Comparison of ENCODE assay signal across 8 cellular contexts in the genomic region with DNA sequence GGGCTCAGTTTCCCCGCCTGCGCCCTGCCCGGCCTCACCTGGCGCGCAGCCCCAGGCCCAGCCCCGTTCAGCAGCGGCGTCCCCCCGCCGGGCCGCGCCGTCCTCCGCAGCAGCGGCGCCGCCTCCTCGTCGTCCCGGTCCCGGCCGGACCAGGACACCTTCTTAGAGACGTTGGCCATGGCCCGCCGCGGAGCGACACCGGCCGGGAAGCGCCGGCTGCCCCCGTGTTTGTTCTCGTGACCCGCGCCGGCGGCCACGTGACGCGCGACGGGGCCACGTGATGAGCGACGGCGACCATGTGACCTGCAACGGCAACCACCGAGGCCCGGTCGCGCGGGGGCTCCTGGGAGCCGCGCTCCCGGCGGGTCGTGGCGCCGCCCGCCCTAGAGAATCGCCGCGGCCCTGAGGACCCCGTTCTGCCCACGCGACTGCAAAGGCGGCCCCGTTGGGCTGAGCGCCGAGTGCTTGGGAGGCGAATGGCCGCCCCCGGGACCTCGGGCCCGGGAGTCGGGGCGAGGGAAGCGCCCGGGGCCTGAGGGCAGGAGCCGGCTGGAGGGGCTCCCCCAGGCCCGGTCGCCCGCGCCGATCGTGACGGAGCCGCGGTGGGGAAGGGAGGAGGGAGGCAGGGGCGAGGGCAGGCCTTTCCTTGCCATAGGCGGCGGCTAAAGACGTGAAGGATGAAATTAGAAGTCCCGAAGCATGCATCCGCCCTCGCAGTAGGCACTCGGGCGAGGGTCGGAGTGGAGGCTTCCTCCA. TPM values are rescaled to one million over a fixed set of nuclear protein-coding genes. Genes with fewer than 3 reads are reported as not detected.
DNase-seq lines count a peak whose midpoint lies in the region; ATAC-seq and TF ChIP-seq lines count a peak whose summit lies in the region.

A gene with protein sequence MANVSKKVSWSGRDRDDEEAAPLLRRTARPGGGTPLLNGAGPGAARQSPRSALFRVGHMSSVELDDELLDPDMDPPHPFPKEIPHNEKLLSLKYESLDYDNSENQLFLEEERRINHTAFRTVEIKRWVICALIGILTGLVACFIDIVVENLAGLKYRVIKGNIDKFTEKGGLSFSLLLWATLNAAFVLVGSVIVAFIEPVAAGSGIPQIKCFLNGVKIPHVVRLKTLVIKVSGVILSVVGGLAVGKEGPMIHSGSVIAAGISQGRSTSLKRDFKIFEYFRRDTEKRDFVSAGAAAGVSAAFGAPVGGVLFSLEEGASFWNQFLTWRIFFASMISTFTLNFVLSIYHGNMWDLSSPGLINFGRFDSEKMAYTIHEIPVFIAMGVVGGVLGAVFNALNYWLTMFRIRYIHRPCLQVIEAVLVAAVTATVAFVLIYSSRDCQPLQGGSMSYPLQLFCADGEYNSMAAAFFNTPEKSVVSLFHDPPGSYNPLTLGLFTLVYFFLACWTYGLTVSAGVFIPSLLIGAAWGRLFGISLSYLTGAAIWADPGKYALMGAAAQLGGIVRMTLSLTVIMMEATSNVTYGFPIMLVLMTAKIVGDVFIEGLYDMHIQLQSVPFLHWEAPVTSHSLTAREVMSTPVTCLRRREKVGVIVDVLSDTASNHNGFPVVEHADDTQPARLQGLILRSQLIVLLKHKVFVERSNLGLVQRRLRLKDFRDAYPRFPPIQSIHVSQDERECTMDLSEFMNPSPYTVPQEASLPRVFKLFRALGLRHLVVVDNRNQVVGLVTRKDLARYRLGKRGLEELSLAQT (minus strand): TSS at position 233 of the 756 bp plus-strand sequence. CDS start 54 bp downstream, at position 179.

- H3K36me3 ChIP-seq in aorta (ENCODE audit: control insufficient read depth in 1 of 2, insufficient read depth in 2 of 2, low read length in 1 of 2) = no peaks in the 10 kb centered on the region

- peak; percentile 98 for TF ChIP-seq POLR2A in GM15510 (IDR thresholded peaks at IDR 0.05; ENCODE audit: borderline replicate concordance, extremely low read depth, insufficient read length)

- DNase-seq in NCI-H1694 (lab: John Stamatoyannopoulos, UW) (peak; percentile 30), T1000 (lab: John Stamatoyannopoulos, UW) (peak; percentile 63), astrocyte of the cerebellum (ENCODE audit: low read depth) (peak; percentile 56), hepatic stellate cell (ENCODE audit: low spot score) (peak; percentile 97), retina (peak; percentile 93), aorta (peak; percentile 95 to 97)

- no peak for TF ChIP-seq CTCF in astrocyte of the cerebellum (IDR thresholded peaks at IDR 0.05; ENCODE audit: low read depth, low read length, missing control alignments)

- in situ Hi-C loops in astrocyte of the cerebellum (cut with HindIII; ENCODE audit: low sequenced_read_pairs) = loop anchor here (25.0 kb wide), 1 partner anchor 88 kb away; no protein-coding TSS in a partner anchor

- H3K4me3 ChIP-seq in astrocyte of the cerebellum (ENCODE audit: low read depth, low read length) = peak within 1 kb of the TSS; percentile 70
- H3K4me3 ChIP-seq in aorta (ENCODE audit: low read length in 2 of 2) = peak within 1 kb of the TSS; percentile 72 to 78

- H3K4me1 ChIP-seq in aorta (ENCODE audit: control insufficient read depth in 1 of 2, insufficient read depth in 2 of 2, low read length in 2 of 2) = no peaks in the 10 kb centered on the region

- ATAC-seq in HG02763 (IDR thresholded peaks at IDR 0.05; ENCODE audit: unreplicated experiment) (peak; percentile 87), aorta (ENCODE audit: low FRiP score) (peak; percentile 95)

- no peaks in the 10 kb centered on the region for H3K27me3 ChIP-seq in aorta (ENCODE audit: control insufficient read depth in 1 of 2, insufficient read depth in 2 of 2, low read length in 1 of 2)

- peak within 1 kb of the TSS in 1 of 2 donors; percentile 14 for H3K27ac ChIP-seq in aorta (ENCODE audit: low read depth in 1 of 2, low read length in 2 of 2)

- WGBS in aorta, 2 donors = 1% methylated on average over 86 to 99 of the region's 99 CpGs

- no peaks in the 10 kb centered on the region for H3K9me3 ChIP-seq in aorta (ENCODE audit: control insufficient read depth, low read length)

- intact Hi-C loops in aorta (cut with DNase I) = loop anchor here in 1 of 2 donors (5.0 kb wide), 1 partner anchor 137 kb away; a partner anchor contains a TSS

RNA-seq across cellular contexts. Expression of the gene that starts here (rescaled TPM):
- 10 to 100 TPM; 44.8 to 89.1 TPM for total RNA-seq in aorta
- 10 to 100 TPM; 14.5 to 90.9 TPM for polyA plus RNA-seq in aorta

Comparison
In these comparisons a context has a peak if more than half of its experiments do, and no peak if none do; other contexts are left out.
1. DNase-seq: peak in every context shown above with its lines; median percentile 97 in hepatic stellate cell; 96 in aorta; 93 in retina; 63 in T1000; 56 in astrocyte of the cerebellum; 30 in NCI-H1694.